ENCODE assay signal across 18 cellular contexts in the genomic region with DNA sequence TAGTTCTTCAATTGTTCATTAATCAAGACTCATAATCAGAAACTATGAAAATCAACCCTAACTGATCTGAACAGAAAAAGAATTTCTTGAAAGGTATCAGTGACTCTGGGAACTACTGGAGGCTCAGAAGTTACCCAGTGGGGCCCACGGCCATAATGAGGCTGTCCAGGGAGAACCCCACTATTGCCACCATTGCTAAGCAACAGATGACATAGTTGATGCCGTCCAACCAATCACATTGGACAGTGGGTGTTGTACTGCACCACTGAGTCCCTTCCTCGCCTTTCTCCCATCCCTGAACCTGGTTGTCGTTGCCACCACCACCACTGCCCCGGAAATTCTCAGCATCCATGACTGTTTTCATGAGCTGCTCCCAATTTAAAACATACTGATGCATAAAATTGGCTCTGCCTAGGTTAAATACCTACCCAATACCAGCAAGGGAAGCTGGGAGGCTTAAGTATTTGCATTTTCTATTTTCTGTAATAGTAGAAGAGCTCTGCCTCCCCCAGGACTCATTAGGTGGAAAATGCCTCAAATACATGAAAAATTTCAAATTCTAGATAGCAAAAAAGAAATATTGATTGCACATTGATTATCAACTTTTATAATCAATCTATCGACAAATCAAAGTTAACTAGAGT. TPM values are rescaled to one million over a fixed set of nuclear protein-coding genes. Genes with fewer than 3 reads are reported as not detected.
A peak's percentile ranks its signal among the peaks of the same experiment; 100 is the strongest.
DNase-seq lines count a peak whose midpoint lies in the region; ATAC-seq, FAIRE-seq and TF ChIP-seq lines count a peak whose summit lies in the region.
"Had no signal": no experiment of that assay in that cellular context is flagged by ENCODE, and none has a peak within 500 bp of the region (broad histone marks: within the 10 kb centered on the region; RNA-seq: fewer than 3 reads in every experiment).

No MANE protein-coding gene starts in this region.

- no peak overlapping the region for H2AK9ac ChIP-seq in IMR-90 (replicated peaks; ENCODE audit: low read depth, low read length, poor library complexity)

- H3K27me3 ChIP-seq in IMR-90 (ENCODE audit: control insufficient read depth, insufficient read depth, low read length) (peaks cover 3% of the 10 kb centered on the region; the same call in 1 of the 2 replicates), upper lobe of left lung (no peaks in the 10 kb centered on the region)

- in situ Hi-C loops in IMR-90 (cut with MboI; ENCODE audit: low sequenced_read_pairs) = no loop called here

- H3K79me1 ChIP-seq in IMR-90 (ENCODE audit: low read depth in 1 of 2, low read length in 2 of 2) = no peaks in the 10 kb centered on the region

- H3K9ac ChIP-seq in IMR-90 (ENCODE audit: low read depth, low read length) = no peak overlapping the region

- 19% methylated on average over 6 of the region's 6 CpGs for WGBS in A549 (ENCODE audit: missing lambda C conversion rate)
- 80% methylated on average over 1 of the region's 6 CpGs; no CpG with 5 or more reads in 1 of the 2 experiments for WGBS in IMR-90 (ENCODE audit: extremely low coverage in 2 of 2, insufficient read length in 1 of 2), 2 experiments
- 95 to 96% methylated on average over 6 of the region's 6 CpGs for whole genome bisulfite sequencing in upper lobe of left lung, 2 donors

- H2BK5ac ChIP-seq in IMR-90 (ENCODE audit: low read depth, low read length, poor library complexity, severe bottlenecking) = no peak overlapping the region

- H3K4me3 ChIP-seq in A549 = no peak overlapping the region
- no peak overlapping the region for H3K4me3 ChIP-seq in IMR-90 (ENCODE audit: insufficient read depth, low read depth, low read length)
- no peak overlapping the region for H3K4me3 ChIP-seq in upper lobe of left lung

- H3K9me3 ChIP-seq in A549 (no peaks in the 10 kb centered on the region), IMR-90 (ENCODE audit: control insufficient read depth, insufficient read depth, low read length) (no peaks in the 10 kb centered on the region), upper lobe of left lung (no peaks in the 10 kb centered on the region)

- no peak overlapping the region for H3K14ac ChIP-seq in IMR-90 (replicated peaks; ENCODE audit: low read depth, low read length)

- no peak overlapping the region for H3K56ac ChIP-seq in IMR-90 (ENCODE audit: extremely low read depth, insufficient read depth, low read length)

- H3K27ac ChIP-seq in A549 = no peak overlapping the region
- no peak overlapping the region for H3K27ac ChIP-seq in IMR-90 (ENCODE audit: insufficient read depth, low read length)
- H3K27ac ChIP-seq in upper lobe of left lung = no peak overlapping the region

- BruUV-seq in IMR-90 (replicated peaks; lab: Mats Ljungman, UMichigan) = no TSS peak

- POLR2A ChIA-PET in A549 (lab: Yijun Ruan, JAX) (no interaction called here), IMR-90 (lab: Charles Lee; ENCODE audit: unreplicated experiment) (no interaction called here)

- H3K4me2 ChIP-seq in A549 (no peak overlapping the region), IMR-90 (ENCODE audit: low read depth, low read length) (no peak overlapping the region)

- TF ChIP-seq CTCF in A549 (IDR thresholded peaks at IDR 0.05) (no peak), IMR-90 (conservative IDR thresholded peaks at IDR 0.05; ENCODE audit: low read depth, low read length) (no peak), upper lobe of left lung (IDR thresholded peaks at IDR 0.05) (no peak)

- no peak overlapping the region for H2BK20ac ChIP-seq in IMR-90 (ENCODE audit: low read depth, low read length)

- CTCF ChIA-PET in A549 (lab: Yijun Ruan, JAX) (no interaction called here), IMR-90 (lab: Yijun Ruan, JAX) (no interaction called here)

- H3K36me3 ChIP-seq in IMR-90 (ENCODE audit: control insufficient read depth, insufficient read depth, low read length) (no peaks in the 10 kb centered on the region), upper lobe of left lung (no peaks in the 10 kb centered on the region)

- no peak overlapping the region for H2BK15ac ChIP-seq in IMR-90 (ENCODE audit: low read depth, low read length)

- peak in 1 of 2 experiments; percentile 12 for DNase-seq in A549 (ENCODE audit: low read depth in 1 of 2, low spot score in 1 of 2)
- DNase-seq in IMR-90 = no peak
- no peak for DNase-seq in NCI-H446 treated with DMSO at 0.1 percent for 48 hours (lab: John Stamatoyannopoulos, UW)
- no peak for DNase-seq in upper lobe of left lung
- DNase-seq in NCI-H446 (lab: John Stamatoyannopoulos, UW) = no peak
- no peak for DNase-seq in NCI-H1694 (lab: John Stamatoyannopoulos, UW)
- DNase-seq: activated CD4-positive, alpha-beta memory T cell treated with anti-CD3 and anti-CD28 coated beads for 36 hours; activated gamma-delta T cell treated with Interleukin-2 at 50 U/mL for 16 hours; COR-L47; effector memory CD4-positive, alpha-beta T cell; NCI-H1105 treated with DMSO at 0.1 percent for 48 hours; NCI-H524 treated with DMSO at 0.1 percent for 48 hours; T1000 had no signal

- intact Hi-C loops in IMR-90 (cut with micrococcal nuclease) = no loop called here

- peak in 1 of 2 experiments; percentile 76; a peak in 4 of 6 replicates for ATAC-seq in A549
- ATAC-seq in GM18909 (IDR thresholded peaks at IDR 0.05; ENCODE audit: poor library complexity, unreplicated experiment) = peak; percentile 71
- ATAC-seq in HG02678 (IDR thresholded peaks at IDR 0.05; ENCODE audit: unreplicated experiment) = peak; percentile 81
- ATAC-seq in IMR-90 (ENCODE audit: low read depth) = no peak
- ATAC-seq in upper lobe of left lung (ENCODE audit: low FRiP score in 2 of 2) = no peak

- no peak overlapping the region for H2AK5ac ChIP-seq in IMR-90 (ENCODE audit: low read depth, low read length)

- no peak overlapping the region for H2BK120ac ChIP-seq in IMR-90 (ENCODE audit: low read depth, low read length)

- TF ChIP-seq POLR2A in A549 (IDR thresholded peaks at IDR 0.05; ENCODE audit: low read length) = no peak
- TF ChIP-seq POLR2A in IMR-90 (IDR thresholded peaks at IDR 0.05; ENCODE audit: low read depth, low read length) = no peak
- TF ChIP-seq POLR2A in upper lobe of left lung (IDR thresholded peaks at IDR 0.05) = no peak

- FAIRE-seq in A549 (lab: Jason Lieb, UNC) = no peak
- FAIRE-seq: A204.1, frontal cortex, islet of Langerhans had no signal

- no peaks in the 10 kb centered on the region for H3K4me1 ChIP-seq in A549
- no peaks in the 10 kb centered on the region for H3K4me1 ChIP-seq in IMR-90 (ENCODE audit: control insufficient read depth, insufficient read depth, low read length)
- peaks cover 0 to 12% (median 0%) of the 10 kb centered on the region in 4 donors for H3K4me1 ChIP-seq in upper lobe of left lung

- no peak overlapping the region for H4K8ac ChIP-seq in IMR-90 (ENCODE audit: low read depth in 2 of 2, low read length in 2 of 2)

- no peak overlapping the region for H4K5ac ChIP-seq in IMR-90 (ENCODE audit: low read depth, low read length)

- no peak for TF ChIP-seq RAD21 in A549 (conservative IDR thresholded peaks at IDR 0.05 in 1 of 2, IDR thresholded peaks at IDR 0.05 in 1 of 2)
- no peak for TF ChIP-seq RAD21 in IMR-90 (IDR thresholded peaks at IDR 0.05; ENCODE audit: low read length)

- H3K9me1 ChIP-seq in IMR-90 (ENCODE audit: insufficient read depth, low read length) = no peaks in the 10 kb centered on the region

- H4K91ac ChIP-seq in IMR-90 (ENCODE audit: insufficient read depth, low read depth, low read length) = no peak overlapping the region

- no peak overlapping the region for H2AFZ ChIP-seq in IMR-90 (replicated peaks; ENCODE audit: low read length, poor library complexity)

- no peaks in the 10 kb centered on the region for H4K20me1 ChIP-seq in IMR-90 (ENCODE audit: insufficient read depth, low read length)

- dilution Hi-C loops in IMR-90 (cut with HindIII; ENCODE audit: low sequenced_read_pairs, unreplicated experiment) = no loop called here

- H3K23ac ChIP-seq in IMR-90 (ENCODE audit: low read depth, low read length) = no peak overlapping the region

- no peak overlapping the region for H3K18ac ChIP-seq in IMR-90 (ENCODE audit: low read depth, low read length)

- H3K4ac ChIP-seq in IMR-90 (ENCODE audit: low read depth, low read length) = no peak overlapping the region

- no peak for TF ChIP-seq EP300 in A549 (IDR thresholded peaks at IDR 0.05)
- no peak for TF ChIP-seq EP300 in upper lobe of left lung (IDR thresholded peaks at IDR 0.05)

TF ChIP-seq in A549, 52 proteins besides CTCF, POLR2A, EP300 and RAD21:
- TF ChIP-seq RFX5 (IDR thresholded peaks at IDR 0.05) (peak; percentile 95), HOXB5 (CRISPR knock-in tag; IDR thresholded peaks at IDR 0.05) (no peak)

TF ChIP-seq in IMR-90, 13 proteins besides CTCF, POLR2A, EP300 and RAD21:
- TF ChIP-seq RFX5 (IDR thresholded peaks at IDR 0.05; ENCODE audit: low read depth, low read length) (peak; percentile 91), BHLHE40 (IDR thresholded peaks at IDR 0.05; ENCODE audit: low read depth, low read length) (no peak), USF2 (IDR thresholded peaks at IDR 0.05; ENCODE audit: low read depth, low read length) (no peak), MAFK (IDR thresholded peaks at IDR 0.05; ENCODE audit: low read depth, low read length) (no peak), MAZ (IDR thresholded peaks at IDR 0.05; ENCODE audit: borderline replicate concordance, low read depth, low read length) (no peak), MXI1 (IDR thresholded peaks at IDR 0.05; ENCODE audit: borderline replicate concordance, low read depth, low read length) (no peak), CHD1 (IDR thresholded peaks at IDR 0.05; ENCODE audit: low read depth, low read length) (no peak)

RNA-seq across cellular contexts. Expression of gene USP6NL, which starts 26.7 kb away (rescaled TPM):
- polyA plus RNA-seq in A549 (2011; rRNA removed) = 16.8 and 18.2 TPM in 2 replicates
- polyA plus RNA-seq in A549 (2012; cell fraction: cytosol; rRNA removed) = 7.1 and 8.7 TPM in 2 replicates
- 5.2 and 6.9 TPM in 2 replicates for polyA plus RNA-seq in A549 (2012; cell fraction: nucleus; rRNA removed)
- polyA plus RNA-seq in A549 (2017; fragmentation: RNase III; extraction: RNeasy Plus Mini Kit Qiagen cat#74134 plus additional on column Dnase treatment) = 10.4 to 11.7 TPM (median 10.6 TPM) in 3 replicates
- 14.3 and 14.4 TPM in 2 replicates for polyA minus RNA-seq in A549 (2011; rRNA and poly(A)+ RNA removed)
- 9.1 and 11.9 TPM in 2 replicates for total RNA-seq in IMR-90 (2012; rRNA removed)
- polyA plus RNA-seq in IMR-90 (2012; rRNA removed) = 7.0 and 7.8 TPM in 2 replicates
- 5.4 and 5.8 TPM in 2 replicates for polyA plus RNA-seq in IMR-90 (2012; cell fraction: cytosol; rRNA removed)
- 4.4 and 9.0 TPM in 2 replicates for polyA plus RNA-seq in IMR-90 (2012; cell fraction: nucleus; rRNA removed; ENCODE audit: low replicate concordance)
- total RNA-seq in upper lobe of left lung = 10 to 100 TPM; 16.4 to 28.6 (median 21.8) TPM

Comparison
In these comparisons a context has a peak if more than half of its experiments do, and no peak if none do; other contexts are left out.
1. ATAC-seq: peak in GM18909 (single experiment) and HG02678 (single experiment); none in IMR-90 (single experiment) and upper lobe of left lung (0 of 2).